Comparison of ENCODE assay signal across 1 cellular context in the genomic region with DNA sequence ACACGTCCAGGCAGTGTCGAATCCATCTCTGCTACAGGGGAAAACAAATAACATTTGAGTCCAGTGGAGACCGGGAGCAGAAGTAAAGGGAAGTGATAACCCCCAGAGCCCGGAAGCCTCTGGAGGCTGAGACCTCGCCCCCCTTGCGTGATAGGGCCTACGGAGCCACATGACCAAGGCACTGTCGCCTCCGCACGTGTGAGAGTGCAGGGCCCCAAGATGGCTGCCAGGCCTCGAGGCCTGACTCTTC.
TF ChIP-seq lines count a peak whose summit lies in the region.

No MANE protein-coding gene starts in this region.

TF ChIP-seq in GM12878, 131 proteins besides CTCF, POLR2A, EP300 and RAD21 (continued from another document):
- TF ChIP-seq, protein P1, sequence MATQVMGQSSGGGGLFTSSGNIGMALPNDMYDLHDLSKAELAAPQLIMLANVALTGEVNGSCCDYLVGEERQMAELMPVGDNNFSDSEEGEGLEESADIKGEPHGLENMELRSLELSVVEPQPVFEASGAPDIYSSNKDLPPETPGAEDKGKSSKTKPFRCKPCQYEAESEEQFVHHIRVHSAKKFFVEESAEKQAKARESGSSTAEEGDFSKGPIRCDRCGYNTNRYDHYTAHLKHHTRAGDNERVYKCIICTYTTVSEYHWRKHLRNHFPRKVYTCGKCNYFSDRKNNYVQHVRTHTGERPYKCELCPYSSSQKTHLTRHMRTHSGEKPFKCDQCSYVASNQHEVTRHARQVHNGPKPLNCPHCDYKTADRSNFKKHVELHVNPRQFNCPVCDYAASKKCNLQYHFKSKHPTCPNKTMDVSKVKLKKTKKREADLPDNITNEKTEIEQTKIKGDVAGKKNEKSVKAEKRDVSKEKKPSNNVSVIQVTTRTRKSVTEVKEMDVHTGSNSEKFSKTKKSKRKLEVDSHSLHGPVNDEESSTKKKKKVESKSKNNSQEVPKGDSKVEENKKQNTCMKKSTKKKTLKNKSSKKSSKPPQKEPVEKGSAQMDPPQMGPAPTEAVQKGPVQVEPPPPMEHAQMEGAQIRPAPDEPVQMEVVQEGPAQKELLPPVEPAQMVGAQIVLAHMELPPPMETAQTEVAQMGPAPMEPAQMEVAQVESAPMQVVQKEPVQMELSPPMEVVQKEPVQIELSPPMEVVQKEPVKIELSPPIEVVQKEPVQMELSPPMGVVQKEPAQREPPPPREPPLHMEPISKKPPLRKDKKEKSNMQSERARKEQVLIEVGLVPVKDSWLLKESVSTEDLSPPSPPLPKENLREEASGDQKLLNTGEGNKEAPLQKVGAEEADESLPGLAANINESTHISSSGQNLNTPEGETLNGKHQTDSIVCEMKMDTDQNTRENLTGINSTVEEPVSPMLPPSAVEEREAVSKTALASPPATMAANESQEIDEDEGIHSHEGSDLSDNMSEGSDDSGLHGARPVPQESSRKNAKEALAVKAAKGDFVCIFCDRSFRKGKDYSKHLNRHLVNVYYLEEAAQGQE (IDR thresholded peaks at IDR 0.05; ENCODE audit: low read depth, low read length): no peak
- TF ChIP-seq ASH2L (IDR thresholded peaks at IDR 0.05; ENCODE audit: borderline replicate concordance, low read depth): no peak
- TF ChIP-seq E4F1 (IDR thresholded peaks at IDR 0.05; ENCODE audit: borderline replicate concordance, partially characterized antibody): peak; percentile 93
- no peak for TF ChIP-seq MYB (IDR thresholded peaks at IDR 0.05; ENCODE audit: borderline replicate concordance, low read depth, low read length)
- TF ChIP-seq SMAD5 (IDR thresholded peaks at IDR 0.05; ENCODE audit: low read depth): no peak
- TF ChIP-seq HSF1 (IDR thresholded peaks at IDR 0.05; ENCODE audit: low read depth, low read length): no peak
- TF ChIP-seq STAT3 (IDR thresholded peaks at IDR 0.05; ENCODE audit: low read depth, low read length): no peak
- TF ChIP-seq, protein P2, sequence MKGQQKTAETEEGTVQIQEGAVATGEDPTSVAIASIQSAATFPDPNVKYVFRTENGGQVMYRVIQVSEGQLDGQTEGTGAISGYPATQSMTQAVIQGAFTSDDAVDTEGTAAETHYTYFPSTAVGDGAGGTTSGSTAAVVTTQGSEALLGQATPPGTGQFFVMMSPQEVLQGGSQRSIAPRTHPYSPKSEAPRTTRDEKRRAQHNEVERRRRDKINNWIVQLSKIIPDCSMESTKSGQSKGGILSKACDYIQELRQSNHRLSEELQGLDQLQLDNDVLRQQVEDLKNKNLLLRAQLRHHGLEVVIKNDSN (IDR thresholded peaks at IDR 0.05; ENCODE audit: borderline replicate concordance, extremely low read length, insufficient read depth, low read depth, low read length): peak; percentile 94
- TF ChIP-seq NR2C1 (IDR thresholded peaks at IDR 0.05): peak; percentile 76
- 0 out of 2 replicates have a peak, but pooled peaks have one; percentile 32 for TF ChIP-seq PAX5 (IDR thresholded peaks at IDR 0.05; ENCODE audit: borderline replicate concordance, low read depth, low read length)
